Comparison of ENCODE assay signal across 14 cellular contexts in the genomic region with DNA sequence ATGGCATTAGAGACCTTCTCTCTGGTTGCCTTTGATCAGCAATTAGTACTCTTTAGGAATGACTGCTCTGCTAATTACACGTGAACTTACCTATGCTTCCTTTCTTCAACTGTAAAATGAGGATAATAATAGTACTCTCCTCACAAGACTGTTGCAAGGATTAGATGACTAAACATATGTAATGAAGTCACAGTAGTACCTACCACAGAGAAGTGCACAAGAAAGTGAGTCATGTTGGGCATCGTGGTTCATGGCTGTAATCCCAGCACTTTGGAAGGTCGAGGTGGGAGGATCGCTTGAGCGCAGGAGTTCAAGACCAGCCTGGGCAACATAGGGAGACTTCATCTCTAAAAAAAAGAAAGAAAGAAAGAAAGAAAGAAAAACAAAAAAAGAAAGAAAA.
DNase-seq lines count a peak whose midpoint lies in the region; ATAC-seq and TF ChIP-seq lines count a peak whose summit lies in the region.
"Had no signal": no experiment of that assay in that cellular context is flagged by ENCODE, and none has a peak within 500 bp of the region (broad histone marks: within the 10 kb centered on the region; RNA-seq: fewer than 3 reads in every experiment).

No MANE protein-coding gene starts in this region.

- H3K36me3 Mint-ChIP-seq in activated CD8-positive, alpha-beta T cell treated with anti-CD3 and anti-CD28 coated beads for 36 hours (ENCODE audit: low read depth), result no peaks in the 10 kb centered on the region
- H3K36me3 Mint-ChIP-seq in activated CD8-positive, alpha-beta T cell treated with anti-CD3 and anti-CD28 coated beads, Interleukin-2, amount 10 ng/mL, durations not matched to agents 7 days and 5 days (ENCODE audit: low read depth), result no peaks in the 10 kb centered on the region
- no peaks in the 10 kb centered on the region for H3K36me3 Mint-ChIP-seq in natural killer cell
- H3K36me3 Mint-ChIP-seq: naive B cell had no signal

- no peak overlapping the region for H3K4me3 Mint-ChIP-seq in activated CD8-positive, alpha-beta T cell treated with anti-CD3 and anti-CD28 coated beads for 36 hours
- H3K4me3 Mint-ChIP-seq in activated CD8-positive, alpha-beta T cell treated with anti-CD3 and anti-CD28 coated beads, Interleukin-2, amount 10 ng/mL, durations not matched to agents 7 days and 5 days, result no peak overlapping the region
- H3K4me3 Mint-ChIP-seq in natural killer cell, result no peak overlapping the region

- intact Hi-C loops in activated CD8-positive, alpha-beta T cell treated with anti-CD3 and anti-CD28 coated beads for 36 hours (cut with micrococcal nuclease), result loop anchor here (5.0 kb wide), 1 partner anchor 67 kb away; a partner anchor contains a TSS
- intact Hi-C loops in natural killer cell (cut with micrococcal nuclease), result loop anchor here (10.0 kb wide), 1 partner anchor 395 kb away; no protein-coding TSS in a partner anchor

- H3K27ac Mint-ChIP-seq in activated CD8-positive, alpha-beta T cell treated with anti-CD3 and anti-CD28 coated beads for 36 hours, result no peak overlapping the region
- H3K27ac Mint-ChIP-seq in activated CD8-positive, alpha-beta T cell treated with anti-CD3 and anti-CD28 coated beads, Interleukin-2, amount 10 ng/mL, durations not matched to agents 7 days and 5 days, result no peak overlapping the region
- no peak overlapping the region for H3K27ac Mint-ChIP-seq in natural killer cell
- H3K27ac Mint-ChIP-seq: naive B cell had no signal

- no peak for DNase-seq in activated CD8-positive, alpha-beta T cell treated with anti-CD3 and anti-CD28 coated beads for 36 hours
- no peak for DNase-seq in activated CD8-positive, alpha-beta T cell treated with anti-CD3 and anti-CD28 coated beads, Interleukin-2, amount 10 ng/mL, durations not matched to agents 7 days and 5 days
- DNase-seq in NCI-H226 (peak; percentile 66), choroid plexus epithelial cell (ENCODE audit: low read depth) (peak; percentile 64), natural killer cell (no peak), NCI-H2081 (lab: John Stamatoyannopoulos, UW) (no peak)
- DNase-seq in stimulated activated naive CD8-positive, alpha-beta T cell treated with anti-CD3 and anti-CD28 coated beads, Interleukin-15, Interleukin-2, amounts not matched to agents 100 U/mL and 50 U/mL, for 24 hours, result no peak
- DNase-seq: activated CD4-positive, alpha-beta T cell treated with anti-CD3 and anti-CD28 coated beads, Interleukin-2, amount 50 U/mL, for 1 hour; dermis blood vessel endothelial cell; naive B cell; psoas muscle; Right ventricle myocardium superior had no signal

- CTCF ChIA-PET in activated CD8-positive, alpha-beta T cell treated with anti-CD3 and anti-CD28 coated beads for 36 hours (lab: Charles Lee), result interaction anchor here (0.6 kb wide), 1 partner anchor 134 kb away, joined by 3 read pairs; no protein-coding TSS in a partner anchor
- CTCF ChIA-PET in activated CD8-positive, alpha-beta T cell treated with anti-CD3 and anti-CD28 coated beads, Interleukin-2, amount 10 ng/mL, durations not matched to agents 7 days and 5 days (lab: Charles Lee), result no interaction called here

- peaks cover 1% of the 10 kb centered on the region for H3K27me3 Mint-ChIP-seq in activated CD8-positive, alpha-beta T cell treated with anti-CD3 and anti-CD28 coated beads for 36 hours
- H3K27me3 Mint-ChIP-seq in activated CD8-positive, alpha-beta T cell treated with anti-CD3 and anti-CD28 coated beads, Interleukin-2, amount 10 ng/mL, durations not matched to agents 7 days and 5 days (ENCODE audit: low read depth), result peaks cover 9% of the 10 kb centered on the region
- peaks cover 8 to 10% of the 10 kb centered on the region in 2 donors for H3K27me3 Mint-ChIP-seq in natural killer cell (ENCODE audit: low read depth in 2 of 2)

- POLR2A ChIA-PET in activated CD8-positive, alpha-beta T cell treated with anti-CD3 and anti-CD28 coated beads for 36 hours (lab: Charles Lee), result interaction anchor here (0.7 kb wide), 1 partner anchor 692 kb away, joined by 3 read pairs; no protein-coding TSS in a partner anchor
- POLR2A ChIA-PET in activated CD8-positive, alpha-beta T cell treated with anti-CD3 and anti-CD28 coated beads, Interleukin-2, amount 10 ng/mL, durations not matched to agents 7 days and 5 days (lab: Charles Lee), result no interaction called here

- H3K4me3 ChIP-seq in choroid plexus epithelial cell (ENCODE audit: low read depth, low read length), result no peak overlapping the region
- H3K4me3 ChIP-seq: psoas muscle, suprapubic skin had no signal

- ATAC-seq in activated CD8-positive, alpha-beta T cell treated with anti-CD3 and anti-CD28 coated beads for 36 hours, result peak; percentile 53
- no peak for ATAC-seq in activated CD8-positive, alpha-beta T cell treated with anti-CD3 and anti-CD28 coated beads, Interleukin-2, amount 10 ng/mL, durations not matched to agents 7 days and 5 days
- peak; percentile 75 for ATAC-seq in stimulated activated naive CD8-positive, alpha-beta T cell treated with anti-CD3 and anti-CD28 coated beads, Interleukin-15, Interleukin-2, amounts not matched to agents 100 U/mL and 50 U/mL, for 24 hours
- ATAC-seq in HG03095 (IDR thresholded peaks at IDR 0.05; ENCODE audit: unreplicated experiment) (no peak), natural killer cell (no peak)

- H3K4me1 Mint-ChIP-seq in activated CD8-positive, alpha-beta T cell treated with anti-CD3 and anti-CD28 coated beads for 36 hours (ENCODE audit: low read depth), result peaks cover 8% of the 10 kb centered on the region
- H3K4me1 Mint-ChIP-seq in activated CD8-positive, alpha-beta T cell treated with anti-CD3 and anti-CD28 coated beads, Interleukin-2, amount 10 ng/mL, durations not matched to agents 7 days and 5 days (ENCODE audit: low read depth), result peaks cover 3% of the 10 kb centered on the region
- peaks cover 6 to 8% of the 10 kb centered on the region in 2 donors for H3K4me1 Mint-ChIP-seq in natural killer cell

- no peaks in the 10 kb centered on the region for H3K9me3 Mint-ChIP-seq in activated CD8-positive, alpha-beta T cell treated with anti-CD3 and anti-CD28 coated beads for 36 hours
- no peaks in the 10 kb centered on the region for H3K9me3 Mint-ChIP-seq in activated CD8-positive, alpha-beta T cell treated with anti-CD3 and anti-CD28 coated beads, Interleukin-2, amount 10 ng/mL, durations not matched to agents 7 days and 5 days (ENCODE audit: insufficient read depth)
- H3K9me3 Mint-ChIP-seq in natural killer cell, result no peaks in the 10 kb centered on the region
- H3K9me3 Mint-ChIP-seq: naive B cell had no signal

- TF ChIP-seq CTCF in activated CD8-positive, alpha-beta T cell treated with anti-CD3 and anti-CD28 coated beads for 36 hours (IDR thresholded peaks at IDR 0.05), result no peak
- TF ChIP-seq CTCF in choroid plexus epithelial cell (conservative IDR thresholded peaks at IDR 0.05; ENCODE audit: low read depth, low read length) (no peak), natural killer cell (IDR thresholded peaks at IDR 0.05) (no peak)

Comparison
In these comparisons a context has a peak if more than half of its experiments do, and no peak if none do; other contexts are left out.
1. ATAC-seq: peak in activated CD8-positive, alpha-beta T cell treated with anti-CD3 and anti-CD28 coated beads for 36 hours (single experiment) and stimulated activated naive CD8-positive, alpha-beta T cell treated with anti-CD3 and anti-CD28 coated beads, Interleukin-15, Interleukin-2, amounts not matched to agents 100 U/mL and 50 U/mL, for 24 hours (single experiment); none in activated CD8-positive, alpha-beta T cell treated with anti-CD3 and anti-CD28 coated beads, Interleukin-2, amount 10 ng/mL, durations not matched to agents 7 days and 5 days (single experiment), HG03095 (single experiment) and natural killer cell (0 of 3).
2. DNase-seq: peak in NCI-H226 (single experiment) and choroid plexus epithelial cell (single experiment); none in activated CD8-positive, alpha-beta T cell treated with anti-CD3 and anti-CD28 coated beads for 36 hours (single experiment), activated CD8-positive, alpha-beta T cell treated with anti-CD3 and anti-CD28 coated beads, Interleukin-2, amount 10 ng/mL, durations not matched to agents 7 days and 5 days (single experiment), stimulated activated naive CD8-positive, alpha-beta T cell treated with anti-CD3 and anti-CD28 coated beads, Interleukin-15, Interleukin-2, amounts not matched to agents 100 U/mL and 50 U/mL, for 24 hours (single experiment), natural killer cell (single experiment) and NCI-H2081 (0 of 2).